1 cellular context compared by ENCODE assay signal in genomic region chr2:200585730-200586643, GRCh38.
TF ChIP-seq lines count a peak whose summit lies in the region.

Gene AOX1, plus strand, starts transcription at chr2:200586014. Its CDS starts 95 bp downstream, at chr2:200586109.

TF ChIP-seq in HepG2, 621 proteins besides CTCF, POLR2A, EP300 and RAD21 (continued from another document and continues in another):
- TF ChIP-seq, protein P1, sequence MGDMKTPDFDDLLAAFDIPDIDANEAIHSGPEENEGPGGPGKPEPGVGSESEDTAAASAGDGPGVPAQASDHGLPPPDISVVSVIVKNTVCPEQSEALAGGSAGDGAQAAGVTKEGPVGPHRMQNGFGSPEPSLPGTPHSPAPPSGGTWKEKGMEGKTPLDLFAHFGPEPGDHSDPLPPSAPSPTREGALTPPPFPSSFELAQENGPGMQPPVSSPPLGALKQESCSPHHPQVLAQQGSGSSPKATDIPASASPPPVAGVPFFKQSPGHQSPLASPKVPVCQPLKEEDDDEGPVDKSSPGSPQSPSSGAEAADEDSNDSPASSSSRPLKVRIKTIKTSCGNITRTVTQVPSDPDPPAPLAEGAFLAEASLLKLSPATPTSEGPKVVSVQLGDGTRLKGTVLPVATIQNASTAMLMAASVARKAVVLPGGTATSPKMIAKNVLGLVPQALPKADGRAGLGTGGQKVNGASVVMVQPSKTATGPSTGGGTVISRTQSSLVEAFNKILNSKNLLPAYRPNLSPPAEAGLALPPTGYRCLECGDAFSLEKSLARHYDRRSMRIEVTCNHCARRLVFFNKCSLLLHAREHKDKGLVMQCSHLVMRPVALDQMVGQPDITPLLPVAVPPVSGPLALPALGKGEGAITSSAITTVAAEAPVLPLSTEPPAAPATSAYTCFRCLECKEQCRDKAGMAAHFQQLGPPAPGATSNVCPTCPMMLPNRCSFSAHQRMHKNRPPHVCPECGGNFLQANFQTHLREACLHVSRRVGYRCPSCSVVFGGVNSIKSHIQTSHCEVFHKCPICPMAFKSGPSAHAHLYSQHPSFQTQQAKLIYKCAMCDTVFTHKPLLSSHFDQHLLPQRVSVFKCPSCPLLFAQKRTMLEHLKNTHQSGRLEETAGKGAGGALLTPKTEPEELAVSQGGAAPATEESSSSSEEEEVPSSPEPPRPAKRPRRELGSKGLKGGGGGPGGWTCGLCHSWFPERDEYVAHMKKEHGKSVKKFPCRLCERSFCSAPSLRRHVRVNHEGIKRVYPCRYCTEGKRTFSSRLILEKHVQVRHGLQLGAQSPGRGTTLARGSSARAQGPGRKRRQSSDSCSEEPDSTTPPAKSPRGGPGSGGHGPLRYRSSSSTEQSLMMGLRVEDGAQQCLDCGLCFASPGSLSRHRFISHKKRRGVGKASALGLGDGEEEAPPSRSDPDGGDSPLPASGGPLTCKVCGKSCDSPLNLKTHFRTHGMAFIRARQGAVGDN (CRISPR knock-in tag; IDR thresholded peaks at IDR 0.05): peak; percentile 96
- TF ChIP-seq, protein P2, sequence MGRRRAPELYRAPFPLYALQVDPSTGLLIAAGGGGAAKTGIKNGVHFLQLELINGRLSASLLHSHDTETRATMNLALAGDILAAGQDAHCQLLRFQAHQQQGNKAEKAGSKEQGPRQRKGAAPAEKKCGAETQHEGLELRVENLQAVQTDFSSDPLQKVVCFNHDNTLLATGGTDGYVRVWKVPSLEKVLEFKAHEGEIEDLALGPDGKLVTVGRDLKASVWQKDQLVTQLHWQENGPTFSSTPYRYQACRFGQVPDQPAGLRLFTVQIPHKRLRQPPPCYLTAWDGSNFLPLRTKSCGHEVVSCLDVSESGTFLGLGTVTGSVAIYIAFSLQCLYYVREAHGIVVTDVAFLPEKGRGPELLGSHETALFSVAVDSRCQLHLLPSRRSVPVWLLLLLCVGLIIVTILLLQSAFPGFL (CRISPR knock-in tag; IDR thresholded peaks at IDR 0.05): no peak
- peak; percentile 78 for TF ChIP-seq ZBTB25 (CRISPR knock-in tag; IDR thresholded peaks at IDR 0.05)
- peak; percentile 9; the same call in 1 of the 2 replicates for TF ChIP-seq PPARG (CRISPR knock-in tag; conservative IDR thresholded peaks at IDR 0.05)
- TF ChIP-seq MED13 (CRISPR knock-in tag; IDR thresholded peaks at IDR 0.05): peak; percentile 53; the same call in 1 of the 2 replicates
- TF ChIP-seq RBM22 (optimal IDR thresholded peaks at IDR 0.05; ENCODE audit: low read length): peak; percentile 48
- peak; percentile 78; the same call in 1 of the 2 replicates for TF ChIP-seq NAIF1 (CRISPR knock-in tag; IDR thresholded peaks at IDR 0.05; ENCODE audit: borderline replicate concordance)
- TF ChIP-seq HES4 (CRISPR knock-in tag; IDR thresholded peaks at IDR 0.05; ENCODE audit: borderline replicate concordance): peak; percentile 65; the same call in 1 of the 2 replicates
- no peak for TF ChIP-seq ZBTB10 (CRISPR knock-in tag; IDR thresholded peaks at IDR 0.05; ENCODE audit: borderline replicate concordance)
- TF ChIP-seq SSRP1 (CRISPR knock-in tag; IDR thresholded peaks at IDR 0.05): no peak
- TF ChIP-seq ZNF329 (CRISPR knock-in tag; IDR thresholded peaks at IDR 0.05; ENCODE audit: low read depth): peak; percentile 26; the same call in 1 of the 2 replicates
- TF ChIP-seq ZNF496 (CRISPR knock-in tag; IDR thresholded peaks at IDR 0.05; ENCODE audit: insufficient replicate concordance): no peak
- no peak for TF ChIP-seq GRHL1 (CRISPR knock-in tag; conservative IDR thresholded peaks at IDR 0.05)
- TF ChIP-seq NFYC (CRISPR knock-in tag; IDR thresholded peaks at IDR 0.05): no peak
- TF ChIP-seq GATAD1 (CRISPR knock-in tag; IDR thresholded peaks at IDR 0.05): peak; percentile 15; the same call in 1 of the 2 replicates
- peak; percentile 92 for TF ChIP-seq AGO2 (optimal IDR thresholded peaks at IDR 0.05; ENCODE audit: low read depth, low read length)
- peak; percentile 72; the same call in 1 of the 2 replicates for TF ChIP-seq ZBTB4 (CRISPR knock-in tag; IDR thresholded peaks at IDR 0.05; ENCODE audit: borderline replicate concordance)
- TF ChIP-seq SIX1 (CRISPR knock-in tag; IDR thresholded peaks at IDR 0.05; ENCODE audit: borderline replicate concordance): peak; percentile 48; the same call in 1 of the 2 replicates
- no peak for TF ChIP-seq BORCS8-MEF2B (CRISPR knock-in tag; IDR thresholded peaks at IDR 0.05)
- peak; percentile 76; the same call in 1 of the 2 replicates for TF ChIP-seq IKZF5 (CRISPR knock-in tag; IDR thresholded peaks at IDR 0.05)
- 0 out of 2 replicates have a peak, but pooled peaks have one; percentile 9 for TF ChIP-seq ZNF317 (CRISPR knock-in tag; IDR thresholded peaks at IDR 0.05)
- no peak for TF ChIP-seq ADNP (CRISPR knock-in tag; IDR thresholded peaks at IDR 0.05)
- no peak for TF ChIP-seq RFX5 (IDR thresholded peaks at IDR 0.05; ENCODE audit: low read depth, low read length)
- no peak for TF ChIP-seq ZNF354B (CRISPR knock-in tag; IDR thresholded peaks at IDR 0.05)
- TF ChIP-seq NFKB2 (CRISPR knock-in tag; IDR thresholded peaks at IDR 0.05; ENCODE audit: borderline replicate concordance): peak; percentile 82; the same call in 1 of the 2 replicates
- TF ChIP-seq ZNF264 (CRISPR knock-in tag; IDR thresholded peaks at IDR 0.05): peak; percentile 64; the same call in 1 of the 2 replicates
- TF ChIP-seq KDM6A (CRISPR knock-in tag; IDR thresholded peaks at IDR 0.05; ENCODE audit: low read depth): no peak
- no peak for TF ChIP-seq TMF1 (CRISPR knock-in tag; IDR thresholded peaks at IDR 0.05; ENCODE audit: low read depth)
- TF ChIP-seq, protein P3, sequence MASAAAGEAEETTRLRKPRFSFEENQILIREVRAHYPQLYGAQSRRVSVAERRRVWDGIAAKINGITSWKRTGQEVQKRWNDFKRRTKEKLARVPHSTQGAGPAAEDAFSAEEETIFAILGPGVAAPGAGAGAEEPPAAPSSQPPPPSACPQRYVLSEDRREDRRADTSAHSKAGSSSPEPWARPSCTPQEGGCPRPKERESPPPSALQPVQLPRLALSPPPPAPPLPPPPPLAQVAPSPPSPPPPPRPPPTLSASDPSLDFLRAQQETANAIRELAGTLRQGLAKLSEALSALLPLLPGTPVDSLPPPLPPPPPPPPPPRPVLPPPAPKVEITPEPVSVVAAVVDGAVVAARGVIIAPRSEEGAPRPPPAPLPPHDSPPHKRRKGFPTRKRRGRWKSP (CRISPR knock-in tag; IDR thresholded peaks at IDR 0.05): peak; percentile 89
- no peak for TF ChIP-seq NBN (conservative IDR thresholded peaks at IDR 0.05)
- 0 out of 2 replicates have a peak, but pooled peaks have one; percentile 24 for TF ChIP-seq ZNF557 (CRISPR knock-in tag; IDR thresholded peaks at IDR 0.05)
- no peak for TF ChIP-seq ZNF878 (CRISPR knock-in tag; IDR thresholded peaks at IDR 0.05)
- no peak for TF ChIP-seq CCAR2 (optimal IDR thresholded peaks at IDR 0.05; ENCODE audit: low read depth, low read length)
- TF ChIP-seq ZBTB44 (CRISPR knock-in tag; IDR thresholded peaks at IDR 0.05): peak; percentile 46; the same call in 1 of the 2 replicates
- TF ChIP-seq ARID2 (CRISPR knock-in tag; IDR thresholded peaks at IDR 0.05; ENCODE audit: borderline replicate concordance): no peak
- TF ChIP-seq ZNF230 (CRISPR knock-in tag; IDR thresholded peaks at IDR 0.05): peak; percentile 71; the same call in 1 of the 2 replicates
- TF ChIP-seq ZNF724P (CRISPR knock-in tag; IDR thresholded peaks at IDR 0.05; ENCODE audit: borderline replicate concordance): no peak
- no peak for TF ChIP-seq MAFG (CRISPR knock-in tag; IDR thresholded peaks at IDR 0.05)
- no peak; the same call in 1 of the 2 replicates for TF ChIP-seq ZNF225 (CRISPR knock-in tag; IDR thresholded peaks at IDR 0.05)
- TF ChIP-seq DNMT1 (CRISPR knock-in tag; IDR thresholded peaks at IDR 0.05): no peak
